ENCODE assay signal across 9 cellular contexts in the genomic region with DNA sequence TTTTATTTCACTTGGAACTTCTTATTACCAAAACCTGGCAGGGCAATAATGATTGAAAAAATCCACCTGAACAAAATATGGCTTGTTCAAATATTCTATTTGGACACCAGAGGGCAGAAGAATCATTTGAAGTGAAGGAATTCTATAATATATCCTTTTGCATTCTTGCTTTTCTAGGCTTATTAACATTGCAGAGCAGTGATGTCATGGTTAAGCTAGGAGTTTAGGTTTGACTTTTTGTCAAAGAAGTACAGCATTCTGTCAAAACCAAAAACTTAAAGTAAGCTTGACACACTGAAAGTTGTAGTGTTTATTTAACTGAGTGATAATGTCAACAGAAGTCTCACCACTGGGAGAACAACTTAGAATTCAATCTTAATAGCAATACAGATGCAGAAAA.
DNase-seq lines count a peak whose midpoint lies in the region; ATAC-seq and TF ChIP-seq lines count a peak whose summit lies in the region.
"Had no signal": no experiment of that assay in that cellular context is flagged by ENCODE, and none has a peak within 500 bp of the region (broad histone marks: within the 10 kb centered on the region; RNA-seq: fewer than 3 reads in every experiment).

No MANE protein-coding gene starts in this region.

- in situ Hi-C loops in G401 (cut with HindIII; ENCODE audit: low sequenced_read_pairs): no loop called here

- H3K27me3 ChIP-seq in endodermal cell (ENCODE audit: control insufficient read depth, insufficient read depth, low read length, poor library complexity, severe bottlenecking): no peaks in the 10 kb centered on the region
- no peaks in the 10 kb centered on the region for H3K27me3 ChIP-seq in psoas muscle (ENCODE audit: insufficient read depth in 3 of 3, low read length in 2 of 3)

- no peaks in the 10 kb centered on the region for H3K9me3 ChIP-seq in endodermal cell (ENCODE audit: control insufficient read depth, low read length)
- H3K9me3 ChIP-seq in psoas muscle: no peaks in the 10 kb centered on the region

- no peaks in the 10 kb centered on the region for H3K27me3 Mint-ChIP-seq in endodermal cell (ENCODE audit: insufficient read depth)
- H3K27me3 Mint-ChIP-seq: activated B cell treated with CpG ODN at 0.5 μM for 24 hours had no signal

- H3K36me3 ChIP-seq in endodermal cell (ENCODE audit: control insufficient read depth, insufficient read depth, low read length) (no peaks in the 10 kb centered on the region), psoas muscle (ENCODE audit: insufficient read depth in 1 of 2, low read depth in 1 of 2) (no peaks in the 10 kb centered on the region)

- H3K4me3 ChIP-seq in endodermal cell (ENCODE audit: low read length) (no peak overlapping the region), psoas muscle (no peak overlapping the region)

- H3K27ac Mint-ChIP-seq in endodermal cell: no peak overlapping the region
- H3K27ac Mint-ChIP-seq: activated B cell treated with CpG ODN at 0.5 μM for 24 hours had no signal

- no peak overlapping the region for H3K27ac ChIP-seq in endodermal cell (ENCODE audit: low read depth, low read length)
- no peak overlapping the region for H3K27ac ChIP-seq in psoas muscle

- TF ChIP-seq CTCF in endodermal cell (conservative IDR thresholded peaks at IDR 0.05): peak; percentile 80
- peak; percentile 32 for TF ChIP-seq CTCF in psoas muscle (IDR thresholded peaks at IDR 0.05)

- peak; percentile 8 for DNase-seq in G401 (ENCODE audit: low spot score)
- DNase-seq in HCEC 1CT: peak; percentile 78
- peak; percentile 10 for DNase-seq in NCI-H748 treated with DMSO at 0.1 percent for 48 hours (lab: John Stamatoyannopoulos, UW)
- DNase-seq in endodermal cell: no peak
- DNase-seq in psoas muscle: no peak
- DNase-seq in NCI-H2107 treated with DMSO at 0.1 percent for 48 hours (lab: John Stamatoyannopoulos, UW; ENCODE audit: unreplicated experiment): no peak
- no peak for DNase-seq in NCI-H2029 (lab: John Stamatoyannopoulos, UW)
- no peak for DNase-seq in central memory CD4-positive, alpha-beta T cell
- DNase-seq: activated B cell treated with CpG ODN at 0.5 μM for 24 hours had no signal

- no peaks in the 10 kb centered on the region for H3K9me3 Mint-ChIP-seq in endodermal cell
- H3K9me3 Mint-ChIP-seq: activated B cell treated with CpG ODN at 0.5 μM for 24 hours had no signal

- H3K4me1 Mint-ChIP-seq in endodermal cell: no peaks in the 10 kb centered on the region
- H3K4me1 Mint-ChIP-seq: activated B cell treated with CpG ODN at 0.5 μM for 24 hours had no signal

- H3K4me1 ChIP-seq in endodermal cell (ENCODE audit: control insufficient read depth, insufficient read depth, low read length) (no peaks in the 10 kb centered on the region), psoas muscle (no peaks in the 10 kb centered on the region)

- no peak for ATAC-seq in psoas muscle

- H3K4me3 Mint-ChIP-seq in endodermal cell: no peak overlapping the region
- H3K4me3 Mint-ChIP-seq: activated B cell treated with CpG ODN at 0.5 μM for 24 hours had no signal

- no peaks in the 10 kb centered on the region for H3K36me3 Mint-ChIP-seq in endodermal cell (ENCODE audit: low read depth)

- intact Hi-C loops in psoas muscle (cut with DNase I): loop anchor here in 1 of 2 donors (5.0 kb wide), 1 partner anchor 821 kb away; no protein-coding TSS in a partner anchor

- no peak overlapping the region for H3K9ac ChIP-seq in endodermal cell (ENCODE audit: extremely low read depth, low read length, poor library complexity, severe bottlenecking)

Comparison
In these comparisons a context has a peak if more than half of its experiments do, and no peak if none do; other contexts are left out.
1. DNase-seq: peak in G401 (single experiment), HCEC 1CT (single experiment) and NCI-H748 treated with DMSO at 0.1 percent for 48 hours (single experiment); none in endodermal cell (single experiment), psoas muscle (0 of 2), NCI-H2107 treated with DMSO at 0.1 percent for 48 hours (single experiment), NCI-H2029 (single experiment) and central memory CD4-positive, alpha-beta T cell (single experiment).